31 cellular contexts compared by ENCODE assay signal in genomic region chr3:106528932-106529331, GRCh38.
"Had no signal": no experiment of that assay in that cellular context is flagged by ENCODE, and none has a peak within 500 bp of the region (broad histone marks: within the 10 kb centered on the region; RNA-seq: fewer than 3 reads in every experiment).

No MANE protein-coding gene starts in this region.

- DNase-seq: hypothalamus; immature natural killer cell; kidney; left colon; left lung; lower lobe of right lung; mammary epithelial cell; mesenchymal stem cell; naive thymus-derived CD8-positive, alpha-beta T cell; nucleus accumbens; pancreas; posterior cingulate gyrus; retina; right cardiac atrium; stimulated activated CD4-positive, alpha-beta T cell treated with anti-CD3 and anti-CD28 coated beads, Interleukin-12 subunit alpha, Interleukin-12 subunit beta, amount 100 ng/mL, for 4 hours; stimulated activated CD4-positive, alpha-beta T cell treated with anti-CD3 and anti-CD28 coated beads, Interleukin-15, amount 100 ng/mL, for 24 hours; stimulated activated CD4-positive, alpha-beta T cell treated with anti-CD3 and anti-CD28 coated beads, Interleukin-2, amount 100 ng/mL, for 24 hours; stimulated activated CD4-positive, alpha-beta T cell treated with anti-CD3 and anti-CD28 coated beads, Interleukin-4, amount 100 ng/mL, for 1 hour; stimulated activated naive B cell treated with anti-CD40 and anti-IgM and Interleukin-4, amounts not matched to agents 10 μg/mL and 1 μg/mL and 100 μg/mL, for 72 hours; stomach; testis; thyroid gland; transverse colon; upper lobe of right lung had no signal

- H3K4me1 Mint-ChIP-seq: nephron, neural crest cell had no signal

- H3K27ac Mint-ChIP-seq: immature natural killer cell; naive thymus-derived CD8-positive, alpha-beta T cell; nephron; stimulated activated naive B cell treated with anti-CD40 and anti-IgM and Interleukin-4, amounts not matched to agents 10 μg/mL and 1 μg/mL and 100 μg/mL, for 72 hours had no signal

- H3K27me3 Mint-ChIP-seq: naive thymus-derived CD8-positive, alpha-beta T cell had no signal

- FAIRE-seq: islet of Langerhans, pancreas, urothelium cell line had no signal

- H3K4me1 ChIP-seq: left lung, lower lobe of right lung, pancreas, prostate gland, stomach, testis, thyroid gland, transverse colon, upper lobe of right lung had no signal

- H3K27me3 ChIP-seq: left lung, pancreas, stomach, testis, thyroid gland, transverse colon, upper lobe of right lung had no signal

- H3K9me3 ChIP-seq: lower lobe of right lung, pancreas, prostate gland, testis, thyroid gland, transverse colon, upper lobe of right lung had no signal

- H3K27ac ChIP-seq: left lung, lower lobe of right lung, pancreas, prostate gland, skin epidermis, stomach, testis, thyroid gland, transverse colon, upper lobe of right lung had no signal

- H3K36me3 ChIP-seq: left lung, lower lobe of right lung, pancreas, prostate gland, stomach, thyroid gland, transverse colon, upper lobe of right lung had no signal

- H3K4me3 ChIP-seq: left lung, lower lobe of right lung, pancreas, prostate gland, skin epidermis, stomach, testis, thyroid gland, transverse colon, upper lobe of right lung had no signal

- ATAC-seq: left colon; left lung; lower lobe of right lung; naive thymus-derived CD8-positive, alpha-beta T cell; pancreas; right cardiac atrium; sciatic nerve; upper lobe of right lung had no signal

- H3K4me3 Mint-ChIP-seq: immature natural killer cell; naive thymus-derived CD8-positive, alpha-beta T cell; nephron; neural crest cell; stimulated activated naive B cell treated with anti-CD40 and anti-IgM and Interleukin-4, amounts not matched to agents 10 μg/mL and 1 μg/mL and 100 μg/mL, for 72 hours had no signal
